Comparison of ENCODE assay signal across 2 cellular contexts in genomic region chr1:68293609-68294353, GRCh38.
TF ChIP-seq lines count a peak whose summit lies in the region.

No MANE protein-coding gene starts in this region.

TF ChIP-seq in H1, 55 proteins besides CTCF, POLR2A, EP300 and RAD21 (continues in another document):
- peak; percentile 80 to 95; a peak in 3 of 4 replicates for TF ChIP-seq HDAC2 (IDR thresholded peaks at IDR 0.05; ENCODE audit: borderline replicate concordance in 1 of 2, low read depth in 2 of 2, low read length in 2 of 2)
- no peak for TF ChIP-seq YY1 (IDR thresholded peaks at IDR 0.05; ENCODE audit: low read depth, low read length)
- no peak for TF ChIP-seq HDAC6 (IDR thresholded peaks at IDR 0.05; ENCODE audit: low read depth, low read length)
- 0 out of 2 replicates have a peak, but pooled peaks have one; percentile 17 for TF ChIP-seq TBP (IDR thresholded peaks at IDR 0.05; ENCODE audit: low read depth, low read length)
- peak; percentile 77 for TF ChIP-seq CTBP2 (IDR thresholded peaks at IDR 0.05; ENCODE audit: borderline replicate concordance, insufficient read depth, insufficient read length, low read length)
- no peak for TF ChIP-seq TAF1 (IDR thresholded peaks at IDR 0.05; ENCODE audit: low read depth, low read length)
- TF ChIP-seq KDM4A (IDR thresholded peaks at IDR 0.05; ENCODE audit: low read depth, low read length, severe bottlenecking) = peak; percentile 44
- TF ChIP-seq JUND (IDR thresholded peaks at IDR 0.05; ENCODE audit: low read length) = peak; percentile 36; the same call in 1 of the 2 replicates
- TF ChIP-seq CEBPB (IDR thresholded peaks at IDR 0.05; ENCODE audit: low read depth, low read length) = peak; percentile 45
- no peak for TF ChIP-seq RBBP5 (IDR thresholded peaks at IDR 0.05; ENCODE audit: borderline replicate concordance, low read depth, low read length)
- no peak for TF ChIP-seq SP4 (IDR thresholded peaks at IDR 0.05; ENCODE audit: low read length)
- peak; percentile 5; the same call in 1 of the 2 replicates for TF ChIP-seq MAX (IDR thresholded peaks at IDR 0.05)
- TF ChIP-seq TEAD4 (IDR thresholded peaks at IDR 0.05; ENCODE audit: low read depth, low read length) = peak; percentile 95
- TF ChIP-seq BRCA1 (IDR thresholded peaks at IDR 0.05; ENCODE audit: low read depth, low read length) = no peak
- peak; percentile 7 for TF ChIP-seq EZH2 (IDR thresholded peaks at IDR 0.05; ENCODE audit: low read depth, low read length, severe bottlenecking)
- peak; percentile 95 for TF ChIP-seq NANOG (IDR thresholded peaks at IDR 0.05; ENCODE audit: insufficient read depth, low read depth, low read length, poor library complexity, severe bottlenecking)
- peak; percentile 80 for TF ChIP-seq ASH2L (IDR thresholded peaks at IDR 0.05; ENCODE audit: low read length)
- TF ChIP-seq TCF12 (IDR thresholded peaks at IDR 0.05; ENCODE audit: low read depth, low read length) = peak; percentile 80; the same call in 1 of the 2 replicates
- no peak for TF ChIP-seq JUN (IDR thresholded peaks at IDR 0.05; ENCODE audit: low read depth, low read length)
- TF ChIP-seq SP1 (IDR thresholded peaks at IDR 0.05; ENCODE audit: low read depth, low read length) = peak; percentile 82

TF ChIP-seq in HepG2, 621 proteins besides CTCF, POLR2A, EP300 and RAD21:
- TF ChIP-seq ZNF24 (IDR thresholded peaks at IDR 0.05) (no peak), MEIS2 (CRISPR knock-in tag; IDR thresholded peaks at IDR 0.05) (no peak), NKX3-1 (CRISPR knock-in tag; IDR thresholded peaks at IDR 0.05) (no peak), ZNF850 (CRISPR knock-in tag; conservative IDR thresholded peaks at IDR 0.05) (no peak), MBNL3 (CRISPR knock-in tag; conservative IDR thresholded peaks at IDR 0.05) (no peak), POLR2AphosphoS5 (IDR thresholded peaks at IDR 0.05; ENCODE audit: low read depth, low read length) (no peak), MTA3 (CRISPR knock-in tag; IDR thresholded peaks at IDR 0.05) (no peak), ZFP37 (CRISPR knock-in tag; IDR thresholded peaks at IDR 0.05; ENCODE audit: borderline replicate concordance) (no peak), ELK4 (CRISPR knock-in tag; IDR thresholded peaks at IDR 0.05; ENCODE audit: borderline replicate concordance) (no peak), MZF1 (CRISPR knock-in tag; IDR thresholded peaks at IDR 0.05; ENCODE audit: borderline replicate concordance) (no peak), ZNF205 (CRISPR knock-in tag; IDR thresholded peaks at IDR 0.05) (no peak), ZNF772 (CRISPR knock-in tag; IDR thresholded peaks at IDR 0.05) (no peak), ARNT2 (CRISPR knock-in tag; IDR thresholded peaks at IDR 0.05; ENCODE audit: low read depth) (no peak), TCF7 (IDR thresholded peaks at IDR 0.05; ENCODE audit: low read depth) (no peak)
- TF ChIP-seq, protein P1, sequence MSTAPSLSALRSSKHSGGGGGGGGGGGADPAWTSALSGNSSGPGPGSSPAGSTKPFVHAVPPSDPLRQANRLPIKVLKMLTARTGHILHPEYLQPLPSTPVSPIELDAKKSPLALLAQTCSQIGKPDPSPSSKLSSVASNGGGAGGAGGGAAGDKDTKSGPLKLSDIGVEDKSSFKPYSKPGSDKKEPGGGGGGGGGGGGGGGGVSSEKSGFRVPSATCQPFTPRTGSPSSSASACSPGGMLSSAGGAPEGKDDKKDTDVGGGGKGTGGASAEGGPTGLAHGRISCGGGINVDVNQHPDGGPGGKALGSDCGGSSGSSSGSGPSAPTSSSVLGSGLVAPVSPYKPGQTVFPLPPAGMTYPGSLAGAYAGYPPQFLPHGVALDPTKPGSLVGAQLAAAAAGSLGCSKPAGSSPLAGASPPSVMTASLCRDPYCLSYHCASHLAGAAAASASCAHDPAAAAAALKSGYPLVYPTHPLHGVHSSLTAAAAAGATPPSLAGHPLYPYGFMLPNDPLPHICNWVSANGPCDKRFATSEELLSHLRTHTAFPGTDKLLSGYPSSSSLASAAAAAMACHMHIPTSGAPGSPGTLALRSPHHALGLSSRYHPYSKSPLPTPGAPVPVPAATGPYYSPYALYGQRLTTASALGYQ (CRISPR knock-in tag; IDR thresholded peaks at IDR 0.05) = no peak
- TF ChIP-seq, protein P2, sequence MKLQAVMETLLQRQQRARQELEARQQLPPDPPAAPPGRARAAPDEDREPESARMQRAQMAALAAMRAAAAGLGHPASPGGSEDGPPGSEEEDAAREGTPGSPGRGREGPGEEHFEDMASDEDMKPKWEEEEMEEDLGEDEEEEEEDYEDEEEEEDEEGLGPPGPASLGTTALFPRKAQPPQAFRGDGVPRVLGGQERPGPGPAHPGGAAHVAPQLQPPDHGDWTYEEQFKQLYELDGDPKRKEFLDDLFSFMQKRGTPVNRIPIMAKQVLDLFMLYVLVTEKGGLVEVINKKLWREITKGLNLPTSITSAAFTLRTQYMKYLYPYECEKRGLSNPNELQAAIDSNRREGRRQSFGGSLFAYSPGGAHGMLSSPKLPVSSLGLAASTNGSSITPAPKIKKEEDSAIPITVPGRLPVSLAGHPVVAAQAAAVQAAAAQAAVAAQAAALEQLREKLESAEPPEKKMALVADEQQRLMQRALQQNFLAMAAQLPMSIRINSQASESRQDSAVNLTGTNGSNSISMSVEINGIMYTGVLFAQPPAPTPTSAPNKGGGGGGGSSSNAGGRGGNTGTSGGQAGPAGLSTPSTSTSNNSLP (IDR thresholded peaks at IDR 0.05; ENCODE audit: low read depth, low read length) = no peak
